ENCODE assay signal across 29 cellular contexts in genomic region chr14:101108579-101109346, GRCh38.
DNase-seq lines count a peak whose midpoint lies in the region; ATAC-seq, FAIRE-seq and TF ChIP-seq lines count a peak whose summit lies in the region.
"Had no signal": no experiment of that assay in that cellular context is flagged by ENCODE, and none has a peak within 500 bp of the region (broad histone marks: within the 10 kb centered on the region; RNA-seq: fewer than 3 reads in every experiment).

No MANE protein-coding gene starts in this region.

- H3K79me2 ChIP-seq in HepG2 (ENCODE audit: insufficient read depth, low read length), result no peaks in the 10 kb centered on the region

- no peak overlapping the region for H3K4me2 ChIP-seq in HepG2 (ENCODE audit: low read depth, low read length)

- ATAC-seq in HepG2 (no peak), sciatic nerve (no peak), HG02759 (IDR thresholded peaks at IDR 0.05; ENCODE audit: unreplicated experiment) (no peak)
- ATAC-seq: effector memory CD8-positive, alpha-beta T cell; naive thymus-derived CD8-positive, alpha-beta T cell; T-helper 17 cell had no signal

- intact Hi-C loops in cardiac septum (cut with DNase I), result no loop called here
- intact Hi-C loops in HepG2 (cut with micrococcal nuclease; ENCODE audit: unreplicated experiment), result no loop called here
- intact Hi-C loops in sciatic nerve (cut with DNase I), result no loop called here

- H3K27me3 ChIP-seq in right atrium auricular region (no peaks in the 10 kb centered on the region), HepG2 (ENCODE audit: control insufficient read depth in 1 of 2, insufficient read depth in 2 of 2, low read length in 2 of 2) (peaks cover 2 to 29% of the 10 kb centered on the region in 2 experiments; a peak in 4 of 5 replicates)
- H3K27me3 ChIP-seq: ascending aorta, thyroid gland had no signal

- FAIRE-seq in HepG2 (lab: Jason Lieb, UNC), result no peak
- FAIRE-seq: GM18507, HTR-8/SVneo, TTC549 had no signal

- no peak for TF ChIP-seq CTCF in right atrium auricular region (IDR thresholded peaks at IDR 0.05)
- TF ChIP-seq CTCF in HepG2 (CRISPR knock-in tag; IDR thresholded peaks at IDR 0.05), result no peak

- no peaks in the 10 kb centered on the region for H3K4me1 ChIP-seq in right atrium auricular region
- H3K4me1 ChIP-seq in HepG2 (ENCODE audit: insufficient read depth, low read length), result no peaks in the 10 kb centered on the region
- H3K4me1 ChIP-seq: ascending aorta, thyroid gland had no signal

- H3K9me3 ChIP-seq in right atrium auricular region (no peaks in the 10 kb centered on the region), HepG2 (ENCODE audit: low read length) (no peaks in the 10 kb centered on the region)
- H3K9me3 ChIP-seq: ascending aorta, thyroid gland had no signal

- no peak overlapping the region for H3K9ac ChIP-seq in HepG2 (ENCODE audit: insufficient read depth, low read depth, low read length)
- H3K9ac ChIP-seq: GM23248 had no signal

- BruUV-seq in HepG2 (replicated peaks; lab: Mats Ljungman, UMichigan), result no TSS peak

- peak; percentile 23 for DNase-seq in right atrium auricular region (ENCODE audit: low spot score)
- DNase-seq in cardiac septum (ENCODE audit: low spot score), result no peak
- no peak for DNase-seq in HepG2 (ENCODE audit: low spot score)
- DNase-seq in sciatic nerve (ENCODE audit: low spot score), result peak; percentile 42
- no peak for DNase-seq in hepatic stellate cell (ENCODE audit: low spot score)
- DNase-seq in OCI-M2 (lab: John Stamatoyannopoulos, UW; ENCODE audit: unreplicated experiment), result no peak
- DNase-seq: activated CD4-positive, alpha-beta T cell treated with anti-CD3 and anti-CD28 coated beads, Interleukin-2, amount 50 U/mL, for 48 hours; activated gamma-delta T cell; activated T-cell treated with anti-CD3 and anti-CD28 coated beads for 4 hours; CD8-positive, alpha-beta memory T cell; effector memory CD8-positive, alpha-beta T cell; EL; erythroblast; GM23248; HFFc6; KBM-7; NCI-H1092; NCI-H1694 treated with DMSO at 0.1 percent for 48 hours; NCI-H446 treated with DMSO at 0.1 percent for 48 hours; nucleus accumbens; RPMI8226; T-helper 17 cell; thyroid gland had no signal

- no peak for TF ChIP-seq RAD21 in HepG2 (CRISPR knock-in tag; IDR thresholded peaks at IDR 0.05)

- H3K27ac ChIP-seq in right atrium auricular region (no peak overlapping the region), HepG2 (ENCODE audit: extremely low read length, insufficient read depth, low read length) (no peak overlapping the region)
- H3K27ac ChIP-seq: ascending aorta, GM23248, thyroid gland had no signal

- POLR2A ChIA-PET in HepG2 (lab: Yijun Ruan, JAX), result no interaction called here

- WGBS in HepG2 (ENCODE audit: low lambda C conversion rate), result no CpG with 5 or more reads among the region's 16 CpGs

- CTCF ChIA-PET in HepG2 (lab: Yijun Ruan, JAX; ENCODE audit: low intra/inter-chr PET ratio, low total read pairs), result no interaction called here

- H4K20me1 ChIP-seq in HepG2 (ENCODE audit: insufficient read depth, low read length), result no peaks in the 10 kb centered on the region

- H3K36me3 ChIP-seq in right atrium auricular region, result no peaks in the 10 kb centered on the region
- H3K36me3 ChIP-seq in HepG2 (replicated peaks in 1 of 2; ENCODE audit: control insufficient read depth in 1 of 2, insufficient read depth in 2 of 2, low read length in 2 of 2), result no peaks in the 10 kb centered on the region
- H3K36me3 ChIP-seq: ascending aorta, thyroid gland had no signal

- TF ChIP-seq POLR2A in HepG2 (IDR thresholded peaks at IDR 0.05; ENCODE audit: insufficient read depth in 1 of 2, low read depth in 2 of 2, low read length in 2 of 2), result no peak

- in situ Hi-C loops in HepG2 (cut with HindIII; ENCODE audit: extremely low pct_ligation_motif_present, low pct_unique_long_range_greater_than_20kb), result no loop called here

- TF ChIP-seq EP300 in HepG2 (IDR thresholded peaks at IDR 0.05; ENCODE audit: low read depth in 2 of 2, low read length in 2 of 2) (no peak), HepG2 (CRISPR knock-in tag; IDR thresholded peaks at IDR 0.05; ENCODE audit: borderline replicate concordance) (no peak)

- H3K4me3 ChIP-seq in right atrium auricular region (no peak overlapping the region), HepG2 (replicated peaks in 1 of 3; ENCODE audit: insufficient read depth in 1 of 3, low read depth in 2 of 3, low read length in 3 of 3) (no peak overlapping the region)
- H3K4me3 ChIP-seq: ascending aorta, GM23248, thyroid gland had no signal

- H2AFZ ChIP-seq in HepG2 (ENCODE audit: low read length), result no peak overlapping the region
- H2AFZ ChIP-seq: GM23248 had no signal

TF ChIP-seq in HepG2, 621 proteins besides CTCF, POLR2A, EP300 and RAD21:
- TF ChIP-seq ZNF546 (CRISPR knock-in tag; conservative IDR thresholded peaks at IDR 0.05) (no peak), NR1H2 (CRISPR knock-in tag; IDR thresholded peaks at IDR 0.05; ENCODE audit: borderline replicate concordance, low read depth) (no peak), BCLAF1 (IDR thresholded peaks at IDR 0.05) (no peak), ZNF629 (CRISPR knock-in tag; conservative IDR thresholded peaks at IDR 0.05) (peak; percentile 41), ZNF292 (CRISPR knock-in tag; IDR thresholded peaks at IDR 0.05; ENCODE audit: borderline replicate concordance, low read depth) (no peak), TBX3 (IDR thresholded peaks at IDR 0.05; ENCODE audit: borderline replicate concordance) (no peak), FOXO1 (CRISPR knock-in tag; IDR thresholded peaks at IDR 0.05) (no peak), HCFC1 (IDR thresholded peaks at IDR 0.05; ENCODE audit: low read depth, low read length) (no peak)

Comparison
In these comparisons a context has a peak if more than half of its experiments do, and no peak if none do; other contexts are left out.
1. DNase-seq: peak in right atrium auricular region (single experiment) and sciatic nerve (single experiment); none in cardiac septum (single experiment), HepG2 (single experiment), hepatic stellate cell (single experiment) and OCI-M2 (single experiment).